10 cellular contexts compared by ENCODE assay signal in the genomic region with DNA sequence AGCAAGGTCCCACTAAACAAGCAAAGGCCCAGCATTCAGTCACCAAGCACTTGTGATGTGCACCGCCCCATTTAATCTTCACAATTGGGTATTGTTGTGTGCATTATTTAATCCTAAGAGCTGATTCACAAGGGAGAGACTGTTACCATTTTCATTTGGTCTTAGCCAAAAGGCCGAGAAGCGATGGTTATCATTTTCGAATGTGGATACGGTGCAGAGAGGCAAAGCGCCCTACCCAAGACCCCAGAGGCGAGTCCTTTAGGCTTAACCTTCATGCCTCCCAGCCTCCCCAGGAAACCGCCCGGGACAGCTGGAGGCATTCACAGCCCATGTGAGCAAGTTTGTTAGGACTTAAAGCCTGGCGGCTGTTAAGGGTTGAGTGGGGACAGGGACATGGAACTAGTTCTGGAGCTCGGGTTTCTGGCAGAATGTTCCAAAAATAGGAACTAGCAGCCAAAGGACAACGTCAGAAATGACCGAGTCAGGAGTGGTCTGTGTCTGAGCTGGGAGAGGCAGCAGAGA. TPM values are rescaled to one million over a fixed set of nuclear protein-coding genes. Genes with fewer than 3 reads are reported as not detected.
DNase-seq lines count a peak whose midpoint lies in the region; ATAC-seq and TF ChIP-seq lines count a peak whose summit lies in the region.
"Had no signal": no experiment of that assay in that cellular context is flagged by ENCODE, and none has a peak within 500 bp of the region (broad histone marks: within the 10 kb centered on the region; RNA-seq: fewer than 3 reads in every experiment).

No MANE protein-coding gene starts in this region.

- no peak for TF ChIP-seq CTCF in SK-N-SH (IDR thresholded peaks at IDR 0.05)

- no peak for TF ChIP-seq EP300 in SK-N-SH (IDR thresholded peaks at IDR 0.05; ENCODE audit: borderline replicate concordance in 1 of 2, low read depth in 1 of 2, low read length in 1 of 2)

- H3K27ac ChIP-seq in right cardiac atrium (ENCODE audit: low read length) (peak overlapping the region; percentile 88), rectal smooth muscle tissue (ENCODE audit: low read depth, low read length) (peak overlapping the region; percentile 76), SK-N-SH (ENCODE audit: low read depth in 2 of 2, low read length in 1 of 2) (no peak overlapping the region)

- peak in 10 of 14 donors; percentile 27 to 69 (median 45) for DNase-seq in C1 segment of cervical spinal cord (lab: John Stamatoyannopoulos, UW)
- DNase-seq in adipocyte (ENCODE audit: low read depth): peak; percentile 18
- peak; percentile 76 to 90 (median 87) for DNase-seq in right cardiac atrium
- DNase-seq in Kasumi-1 (lab: John Stamatoyannopoulos, UW): no peak
- DNase-seq in SK-N-SH: no peak
- no peak for DNase-seq in effector memory CD8-positive, alpha-beta T cell
- DNase-seq: NCI-H2227 treated with DMSO at 0.1 percent for 48 hours; stimulated activated CD4-positive, alpha-beta T cell treated with anti-CD3 and anti-CD28 coated beads, Interleukin-1b, Interleukin-23, amount 100 ng/mL, for 48 hours had no signal

- CTCF ChIA-PET in SK-N-SH (lab: Yijun Ruan, JAX): interaction anchor here (2.0 to 3.7 kb wide), 2 partner anchors 162 to 282 kb away, joined by 14 to 23 read pairs; no protein-coding TSS in a partner anchor

- H3K9me3 ChIP-seq in adipocyte (ENCODE audit: control insufficient read depth, low read length) (no peaks in the 10 kb centered on the region), right cardiac atrium (ENCODE audit: control insufficient read depth, low read length) (no peaks in the 10 kb centered on the region), SK-N-SH (no peaks in the 10 kb centered on the region)

- 31% methylated on average over 13 of the region's 13 CpGs for WGBS in right cardiac atrium
- 74% methylated on average over 13 of the region's 13 CpGs for WGBS in SK-N-SH (ENCODE audit: low lambda C conversion rate)

- POLR2A ChIA-PET in SK-N-SH (lab: Yijun Ruan, JAX): no interaction called here

- no peak overlapping the region for H3K4me3 Mint-ChIP-seq in effector memory CD8-positive, alpha-beta T cell

- H3K9ac ChIP-seq in adipocyte (ENCODE audit: low read length) (peak overlapping the region; percentile 43), rectal smooth muscle tissue (ENCODE audit: low read length) (no peak overlapping the region), SK-N-SH (no peak overlapping the region)

- peaks cover 26 to 43% of the 10 kb centered on the region in 2 donors for H3K27me3 Mint-ChIP-seq in effector memory CD8-positive, alpha-beta T cell

- no peak for TF ChIP-seq RAD21 in SK-N-SH (IDR thresholded peaks at IDR 0.05; ENCODE audit: low read length)

- no peaks in the 10 kb centered on the region for H3K9me2 ChIP-seq in SK-N-SH

- H3K4me1 ChIP-seq in adipocyte (ENCODE audit: control insufficient read depth, insufficient read depth, low read length) (peaks cover 14% of the 10 kb centered on the region), right cardiac atrium (ENCODE audit: control insufficient read depth, insufficient read depth, low read length) (no peaks in the 10 kb centered on the region), rectal smooth muscle tissue (ENCODE audit: control insufficient read depth, insufficient read depth, low read length) (peaks cover 9% of the 10 kb centered on the region), SK-N-SH (ENCODE audit: control insufficient read depth in 1 of 2, insufficient read depth in 2 of 2, low read depth in 1 of 2, low read length in 1 of 2) (peaks cover 0 to 5% of the 10 kb centered on the region in 2 experiments; a peak in 1 of 4 replicates)

- peak; percentile 63 to 84 for ATAC-seq in right cardiac atrium
- ATAC-seq in GM21381 (IDR thresholded peaks at IDR 0.05; ENCODE audit: unreplicated experiment): no peak
- ATAC-seq in effector memory CD8-positive, alpha-beta T cell (replicated peaks): no peak

- H3K9me3 Mint-ChIP-seq in effector memory CD8-positive, alpha-beta T cell: no peaks in the 10 kb centered on the region

- H4K20me1 ChIP-seq in SK-N-SH (ENCODE audit: insufficient read depth): no peaks in the 10 kb centered on the region

- no peak overlapping the region for H2AFZ ChIP-seq in SK-N-SH (ENCODE audit: low read depth)

- H3K79me2 ChIP-seq in SK-N-SH (ENCODE audit: insufficient read depth): no peaks in the 10 kb centered on the region

- peaks cover 6% of the 10 kb centered on the region for H3K36me3 Mint-ChIP-seq in effector memory CD8-positive, alpha-beta T cell (ENCODE audit: insufficient read depth)

- peaks cover 8 to 13% of the 10 kb centered on the region in 2 donors for H3K4me1 Mint-ChIP-seq in effector memory CD8-positive, alpha-beta T cell (ENCODE audit: low read depth in 2 of 2)

- no peaks in the 10 kb centered on the region for H3K36me3 ChIP-seq in adipocyte (ENCODE audit: control insufficient read depth, insufficient read depth, low read length, severe bottlenecking)
- H3K36me3 ChIP-seq in rectal smooth muscle tissue (ENCODE audit: control insufficient read depth, insufficient read depth, low read length): no peaks in the 10 kb centered on the region
- no peaks in the 10 kb centered on the region for H3K36me3 ChIP-seq in SK-N-SH (replicated peaks in 1 of 2; ENCODE audit: control insufficient read depth in 1 of 2, insufficient read depth in 2 of 2, low read length in 1 of 2)

- no peak overlapping the region for H3K27ac Mint-ChIP-seq in effector memory CD8-positive, alpha-beta T cell

- intact Hi-C loops in right cardiac atrium (cut with DNase I): loop anchor here in 1 of 4 donors (5.0 kb wide), 1 partner anchor 281 kb away; no protein-coding TSS in a partner anchor

- H3K27me3 ChIP-seq in adipocyte (replicated peaks; ENCODE audit: control insufficient read depth, insufficient read depth, low read length) (peaks cover 12% of the 10 kb centered on the region), right cardiac atrium (ENCODE audit: control insufficient read depth, insufficient read depth) (no peaks in the 10 kb centered on the region), rectal smooth muscle tissue (ENCODE audit: control insufficient read depth, insufficient read depth, low read length) (no peaks in the 10 kb centered on the region), SK-N-SH (ENCODE audit: insufficient read depth) (no peaks in the 10 kb centered on the region)

- H3K4me3 ChIP-seq in adipocyte (ENCODE audit: low read length) (peak overlapping the region; percentile 9), right cardiac atrium (ENCODE audit: low read length) (no peak overlapping the region), rectal smooth muscle tissue (ENCODE audit: low read length) (no peak overlapping the region), SK-N-SH (ENCODE audit: low read depth in 2 of 2, low read length in 1 of 2) (no peak overlapping the region)

- H3F3A ChIP-seq in SK-N-SH (replicated peaks; ENCODE audit: insufficient read depth): no peaks in the 10 kb centered on the region

- no peak overlapping the region; the same call in 1 of the 2 replicates for H3K4me2 ChIP-seq in SK-N-SH

TF ChIP-seq in SK-N-SH, 30 proteins besides CTCF, POLR2A, EP300 and RAD21:
- no peak for TF ChIP-seq IRF3 (IDR thresholded peaks at IDR 0.05; ENCODE audit: low read depth, low read length)
- no peak for TF ChIP-seq USF1 (IDR thresholded peaks at IDR 0.05; ENCODE audit: borderline replicate concordance, low read depth)
- no peak for TF ChIP-seq MXI1 (IDR thresholded peaks at IDR 0.05; ENCODE audit: low read depth, low read length)
- no peak for TF ChIP-seq JUND (IDR thresholded peaks at IDR 0.05)
- TF ChIP-seq EZH2phosphoT487 (IDR thresholded peaks at IDR 0.05; ENCODE audit: borderline replicate concordance, low read depth): no peak
- no peak for TF ChIP-seq POLR2AphosphoS5 (IDR thresholded peaks at IDR 0.05; ENCODE audit: low read depth, low read length)
- TF ChIP-seq FOXM1 (IDR thresholded peaks at IDR 0.05; ENCODE audit: low read depth): no peak
- no peak for TF ChIP-seq TAF1 (IDR thresholded peaks at IDR 0.05; ENCODE audit: borderline replicate concordance, low read depth, low read length)
- no peak for TF ChIP-seq TEAD4 (IDR thresholded peaks at IDR 0.05; ENCODE audit: borderline replicate concordance, insufficient read depth)
- TF ChIP-seq NFIC (IDR thresholded peaks at IDR 0.05; ENCODE audit: borderline replicate concordance): no peak
- TF ChIP-seq RCOR1 (IDR thresholded peaks at IDR 0.05; ENCODE audit: low read length): no peak
TF ChIP-seq in SK-N-SH: peak in this region for 0.

RNA-seq across cellular contexts. Expression of gene UPK3A, which starts 13.0 kb away (rescaled TPM):
- not detected for total RNA-seq in right cardiac atrium
- polyA plus RNA-seq in right cardiac atrium (not detected), SK-N-SH (2012; rRNA removed) (not detected in 2 replicates)
- polyA plus RNA-seq in SK-N-SH (2012; cell fraction: cytosol; rRNA removed): not detected in 2 replicates
- not detected in 2 replicates for polyA plus RNA-seq in SK-N-SH (2012; cell fraction: nucleus; rRNA removed)

RNA-seq across cellular contexts. Expression of gene KIAA0930, which starts 31.0 kb away (rescaled TPM):
- total RNA-seq in right cardiac atrium: 10 to 100 TPM; 23.3 to 34.1 (median 25.6) TPM
- polyA plus RNA-seq in right cardiac atrium (14.8 TPM), SK-N-SH (2012; rRNA removed) (55.9 and 80.8 TPM in 2 replicates)
- polyA plus RNA-seq in SK-N-SH (2012; cell fraction: cytosol; rRNA removed): 31.0 and 38.2 TPM in 2 replicates
- 228 and 274 TPM in 2 replicates for polyA plus RNA-seq in SK-N-SH (2012; cell fraction: nucleus; rRNA removed)

RNA-seq across cellular contexts. Expression of gene FAM118A, which starts 38.0 kb away (rescaled TPM):
- total RNA-seq in right cardiac atrium: 10 to 100 TPM; 26.5 to 31.8 (median 28.4) TPM
- polyA plus RNA-seq in right cardiac atrium (21.1 TPM), SK-N-SH (2012; rRNA removed) (11.3 and 14.1 TPM in 2 replicates)
- 11.1 and 11.6 TPM in 2 replicates for polyA plus RNA-seq in SK-N-SH (2012; cell fraction: cytosol; rRNA removed)
- polyA plus RNA-seq in SK-N-SH (2012; cell fraction: nucleus; rRNA removed): 22.5 and 24.0 TPM in 2 replicates

Comparison
In these comparisons a context has a peak if more than half of its experiments do, and no peak if none do; other contexts are left out.
1. DNase-seq: peak in C1 segment of cervical spinal cord (10 of 14), adipocyte (single experiment) and right cardiac atrium (3 of 3); none in Kasumi-1 (0 of 2), SK-N-SH (single experiment) and effector memory CD8-positive, alpha-beta T cell (0 of 3).
2. ATAC-seq: peak in right cardiac atrium (2 of 2); none in GM21381 (single experiment) and effector memory CD8-positive, alpha-beta T cell (single experiment).
3. H3K27ac ChIP-seq: peak in right cardiac atrium (single experiment) and rectal smooth muscle tissue (single experiment); none in SK-N-SH (0 of 2).